11 cellular contexts compared by ENCODE assay signal in genomic region chr1:236144446-236145150, GRCh38. TPM values are rescaled to one million over a fixed set of nuclear protein-coding genes. Genes with fewer than 3 reads are reported as not detected.
DNase-seq lines count a peak whose midpoint lies in the region; ATAC-seq and TF ChIP-seq lines count a peak whose summit lies in the region.
"Had no signal": no experiment of that assay in that cellular context is flagged by ENCODE, and none has a peak within 500 bp of the region (broad histone marks: within the 10 kb centered on the region; RNA-seq: fewer than 3 reads in every experiment).

No MANE protein-coding gene starts in this region.

- H2BK120ac ChIP-seq in mesenchymal stem cell (ENCODE audit: low read depth, low read length): no peak overlapping the region

- peaks cover 18% of the 10 kb centered on the region for H3K4me1 ChIP-seq in CD4-positive, alpha-beta memory T cell (ENCODE audit: insufficient read depth, low read length)
- H3K4me1 ChIP-seq in mesenchymal stem cell (ENCODE audit: control insufficient read depth, insufficient read depth, low read depth, low read length) (peaks cover 31% of the 10 kb centered on the region), BE2C (no peaks in the 10 kb centered on the region), psoas muscle (no peaks in the 10 kb centered on the region)

- 77% methylated on average over 12 of the region's 12 CpGs for WGBS in mesenchymal stem cell
- WGBS in psoas muscle, 3 donors: 59 to 72% (median 64%) methylated on average over 12 of the region's 12 CpGs

- no peak overlapping the region for H3K23ac ChIP-seq in mesenchymal stem cell (ENCODE audit: low read length in 2 of 2)

- H4K8ac ChIP-seq in mesenchymal stem cell (ENCODE audit: low read length): no peak overlapping the region

- no peak overlapping the region for H2AK5ac ChIP-seq in mesenchymal stem cell (ENCODE audit: low read length, severe bottlenecking)

- H3K4me1 Mint-ChIP-seq in CD4-positive, alpha-beta memory T cell: peaks cover 28 to 59% (median 34%) of the 10 kb centered on the region in 4 donors
- H3K4me1 Mint-ChIP-seq in activated T-helper 2 cell treated with anti-CD3 and anti-CD28 coated beads, Interferon-gamma antibody, Interleukin-2, Interleukin-4, amounts not matched to agents 10 μg/mL and 5 μg/mL and 100 μg/mL, durations not matched to agents 14 hours and 24 hours and 36 hours (ENCODE audit: low read depth): peaks cover 16% of the 10 kb centered on the region

- H3K36me3 Mint-ChIP-seq in CD4-positive, alpha-beta memory T cell: peaks cover 0 to 14% of the 10 kb centered on the region in 2 donors
- peaks cover 10% of the 10 kb centered on the region for H3K36me3 Mint-ChIP-seq in activated T-helper 2 cell treated with anti-CD3 and anti-CD28 coated beads, Interferon-gamma antibody, Interleukin-2, Interleukin-4, amounts not matched to agents 10 μg/mL and 5 μg/mL and 100 μg/mL, durations not matched to agents 14 hours and 24 hours and 36 hours (ENCODE audit: low read depth)

- CTCF ChIA-PET in CD4-positive, alpha-beta memory T cell (lab: Charles Lee; ENCODE audit: partially characterized antibody): no interaction called here

- no peak overlapping the region for H2BK12ac ChIP-seq in mesenchymal stem cell (ENCODE audit: low read length in 2 of 2)

- H3K79me1 ChIP-seq in mesenchymal stem cell (replicated peaks; ENCODE audit: low read length, poor library complexity, severe bottlenecking): peaks cover 32% of the 10 kb centered on the region

- no peak overlapping the region for H2BK15ac ChIP-seq in mesenchymal stem cell (ENCODE audit: low read depth, poor library complexity, severe bottlenecking)

- H3K27me3 Mint-ChIP-seq in CD4-positive, alpha-beta memory T cell: peaks cover 11 to 13% of the 10 kb centered on the region in 2 donors
- H3K27me3 Mint-ChIP-seq in activated T-helper 2 cell treated with anti-CD3 and anti-CD28 coated beads, Interferon-gamma antibody, Interleukin-2, Interleukin-4, amounts not matched to agents 10 μg/mL and 5 μg/mL and 100 μg/mL, durations not matched to agents 14 hours and 24 hours and 36 hours (ENCODE audit: low read depth): peaks cover 23% of the 10 kb centered on the region

- peak; percentile 28 for ATAC-seq in GM21619 (IDR thresholded peaks at IDR 0.05; ENCODE audit: unreplicated experiment)
- ATAC-seq in GM21367 (IDR thresholded peaks at IDR 0.05; ENCODE audit: unreplicated experiment): no peak
- no peak for ATAC-seq in psoas muscle

- H3K4ac ChIP-seq in mesenchymal stem cell (ENCODE audit: low read depth in 1 of 2, low read length in 2 of 2): no peak overlapping the region

- peak overlapping the region; percentile 52 for H3K4me2 ChIP-seq in mesenchymal stem cell (ENCODE audit: low read length, poor library complexity, severe bottlenecking)

- H3K27me3 ChIP-seq in CD4-positive, alpha-beta memory T cell (ENCODE audit: insufficient read depth, low read length): no peaks in the 10 kb centered on the region
- H3K27me3 ChIP-seq in mesenchymal stem cell (ENCODE audit: control insufficient read depth in 1 of 2, insufficient read depth in 1 of 2, low read length in 2 of 2) (peaks cover 9 to 15% of the 10 kb centered on the region in 2 experiments), BE2C (peaks cover 53% of the 10 kb centered on the region), psoas muscle (ENCODE audit: insufficient read depth in 3 of 3, low read length in 2 of 3) (peaks cover 0 to 55% (median 14%) of the 10 kb centered on the region in 3 donors)
- H3K27me3 ChIP-seq: adrenal gland had no signal

- no peak overlapping the region for H3K14ac ChIP-seq in mesenchymal stem cell (ENCODE audit: low read length in 2 of 2)

- H3K4me3 Mint-ChIP-seq in CD4-positive, alpha-beta memory T cell: peak overlapping the region; percentile 40 to 98 (median 62)
- peak overlapping the region; percentile 99 for H3K4me3 Mint-ChIP-seq in activated T-helper 2 cell treated with anti-CD3 and anti-CD28 coated beads, Interferon-gamma antibody, Interleukin-2, Interleukin-4, amounts not matched to agents 10 μg/mL and 5 μg/mL and 100 μg/mL, durations not matched to agents 14 hours and 24 hours and 36 hours (ENCODE audit: low read depth)

- intact Hi-C loops in CD4-positive, alpha-beta memory T cell (cut with micrococcal nuclease): no loop called here
- intact Hi-C loops in activated T-helper 2 cell treated with anti-CD3 and anti-CD28 coated beads, Interferon-gamma antibody, Interleukin-2, Interleukin-4, amounts not matched to agents 10 μg/mL and 5 μg/mL and 100 μg/mL, durations not matched to agents 14 hours and 24 hours and 36 hours (cut with micrococcal nuclease): loop anchor here (5.0 kb wide), 1 partner anchor 138 kb away; the partner anchor contains the start of gene ERO1B
- intact Hi-C loops in psoas muscle (cut with DNase I): no loop called here

- no peak overlapping the region for H2BK5ac ChIP-seq in mesenchymal stem cell (ENCODE audit: low read depth, low read length, poor library complexity, severe bottlenecking)

- no peaks in the 10 kb centered on the region for H3K36me3 ChIP-seq in CD4-positive, alpha-beta memory T cell (ENCODE audit: insufficient read depth, low read length)
- H3K36me3 ChIP-seq in mesenchymal stem cell (ENCODE audit: control insufficient read depth in 1 of 2, insufficient read depth in 2 of 2, low read depth in 1 of 2, low read length in 2 of 2): peaks cover 2 to 13% of the 10 kb centered on the region in 2 experiments
- H3K36me3 ChIP-seq in BE2C: no peaks in the 10 kb centered on the region
- H3K36me3 ChIP-seq in psoas muscle (ENCODE audit: insufficient read depth in 1 of 2, low read depth in 1 of 2): no peaks in the 10 kb centered on the region
- H3K36me3 ChIP-seq: adrenal gland had no signal

- H3K9ac ChIP-seq in mesenchymal stem cell (ENCODE audit: low read length): peak overlapping the region; percentile 12

- H3K27ac ChIP-seq in CD4-positive, alpha-beta memory T cell (ENCODE audit: low read depth, low read length): no peak overlapping the region
- H3K27ac ChIP-seq in mesenchymal stem cell (ENCODE audit: low read length, poor library complexity, severe bottlenecking) (no peak overlapping the region), psoas muscle (no peak overlapping the region)
- H3K27ac ChIP-seq: adrenal gland had no signal

- no peak overlapping the region for H3K18ac ChIP-seq in mesenchymal stem cell (ENCODE audit: low read depth in 1 of 2, low read length in 2 of 2)

- H3K4me3 ChIP-seq in CD4-positive, alpha-beta memory T cell (ENCODE audit: low read length in 2 of 2): no peak overlapping the region
- H3K4me3 ChIP-seq in mesenchymal stem cell (ENCODE audit: insufficient read depth in 1 of 2, low read depth in 1 of 2, low read length in 2 of 2) (peak overlapping the region in 1 of 2 experiments; percentile 91), BE2C (ENCODE audit: low read depth, low read length) (no peak overlapping the region), psoas muscle (no peak overlapping the region)

- no peak for DNase-seq in CD4-positive, alpha-beta memory T cell
- DNase-seq in activated T-helper 2 cell treated with anti-CD3 and anti-CD28 coated beads, Interferon-gamma antibody, Interleukin-2, Interleukin-4, amounts not matched to agents 10 μg/mL and 5 μg/mL and 100 μg/mL, durations not matched to agents 14 hours and 24 hours and 36 hours (ENCODE audit: low spot score): no peak
- DNase-seq in mesenchymal stem cell (peak; percentile 11), BE2C (no peak), psoas muscle (no peak), dedifferentiated amniotic fluid mesenchymal stem cell (ENCODE audit: extremely low spot score) (no peak)
- DNase-seq: adrenal gland; SHP77; stimulated activated CD4-positive, alpha-beta T cell treated with anti-CD3 and anti-CD28 coated beads, Interleukin-4, amount 100 ng/mL, for 1 hour had no signal

- POLR2A ChIA-PET in CD4-positive, alpha-beta memory T cell (lab: Charles Lee; ENCODE audit: partially characterized antibody): no interaction called here

- H3K9me3 Mint-ChIP-seq in CD4-positive, alpha-beta memory T cell: no peaks in the 10 kb centered on the region
- H3K9me3 Mint-ChIP-seq in activated T-helper 2 cell treated with anti-CD3 and anti-CD28 coated beads, Interferon-gamma antibody, Interleukin-2, Interleukin-4, amounts not matched to agents 10 μg/mL and 5 μg/mL and 100 μg/mL, durations not matched to agents 14 hours and 24 hours and 36 hours: no peaks in the 10 kb centered on the region

- TF ChIP-seq CTCF in BE2C (IDR thresholded peaks at IDR 0.05; ENCODE audit: low read depth, low read length): no peak
- no peak for TF ChIP-seq CTCF in psoas muscle (IDR thresholded peaks at IDR 0.05)

- H2AFZ ChIP-seq in mesenchymal stem cell (ENCODE audit: low read depth, low read length): no peak overlapping the region

- H4K91ac ChIP-seq in mesenchymal stem cell (ENCODE audit: low read length): no peak overlapping the region

- no peaks in the 10 kb centered on the region for H3K9me3 ChIP-seq in CD4-positive, alpha-beta memory T cell (ENCODE audit: control insufficient read depth in 1 of 2, low read length in 2 of 2)
- H3K9me3 ChIP-seq in mesenchymal stem cell (ENCODE audit: control insufficient read depth, low read length): no peaks in the 10 kb centered on the region
- H3K9me3 ChIP-seq in BE2C: no peaks in the 10 kb centered on the region; the same call in 1 of the 2 replicates
- H3K9me3 ChIP-seq in psoas muscle: no peaks in the 10 kb centered on the region
- H3K9me3 ChIP-seq: adrenal gland had no signal

- peak overlapping the region in 1 of 7 donors; percentile 44 for H3K27ac Mint-ChIP-seq in CD4-positive, alpha-beta memory T cell
- no peak overlapping the region for H3K27ac Mint-ChIP-seq in activated T-helper 2 cell treated with anti-CD3 and anti-CD28 coated beads, Interferon-gamma antibody, Interleukin-2, Interleukin-4, amounts not matched to agents 10 μg/mL and 5 μg/mL and 100 μg/mL, durations not matched to agents 14 hours and 24 hours and 36 hours

RNA-seq across cellular contexts. Expression of gene GPR137B, which starts 2.3 kb away (rescaled TPM):
- 10 to 100 TPM; 11.0 to 11.8 TPM for total RNA-seq in CD4-positive, alpha-beta memory T cell
- 1 to 10 TPM; 4.1 to 5.7 TPM for polyA plus RNA-seq in CD4-positive, alpha-beta memory T cell
- total RNA-seq in activated T-helper 2 cell treated with anti-CD3 and anti-CD28 coated beads, Interferon-gamma antibody, Interleukin-2, Interleukin-4, amounts not matched to agents 10 μg/mL and 5 μg/mL and 100 μg/mL, durations not matched to agents 14 hours and 24 hours and 36 hours: 6.8 and 7.8 TPM in 2 replicates
- 20.6 TPM for polyA plus RNA-seq in mesenchymal stem cell (2013, experiment 1 of 2)
- 20.8 TPM for polyA plus RNA-seq in mesenchymal stem cell (2013, experiment 2 of 2)
- not detected for polyA plus RNA-seq in BE2C (2012; ENCODE audit: insufficient read depth, insufficient read length, low read depth)
- 1 to 10 TPM; 1.5 to 1.9 (median 1.6) TPM for total RNA-seq in psoas muscle
- polyA plus RNA-seq in psoas muscle: under 1 TPM; 0.60 to 0.77 (median 0.69) TPM
